ENCODE assay signal across 36 cellular contexts in genomic region chr5:91441082-91441481, GRCh38. TPM values are rescaled to one million over a fixed set of nuclear protein-coding genes. Genes with fewer than 3 reads are reported as not detected.
DNase-seq lines count a peak whose midpoint lies in the region; ATAC-seq, FAIRE-seq and TF ChIP-seq lines count a peak whose summit lies in the region.
"Had no signal": no experiment of that assay in that cellular context is flagged by ENCODE, and none has a peak within 500 bp of the region (broad histone marks: within the 10 kb centered on the region; RNA-seq: fewer than 3 reads in every experiment).

No MANE protein-coding gene starts in this region.

- no peaks in the 10 kb centered on the region for H3K9me3 ChIP-seq in HepG2 (ENCODE audit: low read length)
- no peaks in the 10 kb centered on the region for H3K9me3 ChIP-seq in right lobe of liver
- no peaks in the 10 kb centered on the region for H3K9me3 ChIP-seq in A549
- H3K9me3 ChIP-seq in IMR-90 (ENCODE audit: control insufficient read depth, insufficient read depth, low read length) = no peaks in the 10 kb centered on the region
- no peaks in the 10 kb centered on the region for H3K9me3 ChIP-seq in K562 (replicated peaks; ENCODE audit: control insufficient read depth, insufficient read depth, low read depth, low read length)
- H3K9me3 ChIP-seq: BE2C, BLaER1, Caco-2 had no signal

- H3K9ac ChIP-seq in HepG2 (ENCODE audit: insufficient read depth, low read depth, low read length) = no peak overlapping the region
- H3K9ac ChIP-seq in IMR-90 (ENCODE audit: low read depth, low read length) = no peak overlapping the region
- no peak overlapping the region for H3K9ac ChIP-seq in K562 (ENCODE audit: insufficient read depth in 1 of 2, low read depth in 2 of 2, low read length in 2 of 2)
- H3K9ac ChIP-seq: BLaER1; BLaER1 treated with 17β-estradiol and CSF1 and Interleukin-3, amounts not matched to agents 10 nM and 100 nM had no signal

- no peaks in the 10 kb centered on the region for H3K4me1 Mint-ChIP-seq in stimulated activated effector memory CD8-positive, alpha-beta T cell treated with anti-CD3 and anti-CD28 coated beads, Interleukin-12 subunit alpha, Interleukin-12 subunit beta, amount 100 ng/mL, for 72 hours
- H3K4me1 Mint-ChIP-seq: B cell, CD14-positive monocyte had no signal

- no peak overlapping the region for H3K14ac ChIP-seq in IMR-90 (replicated peaks; ENCODE audit: low read depth, low read length)

- H3K4me2 ChIP-seq in HepG2 (ENCODE audit: low read depth, low read length) (no peak overlapping the region), A549 (no peak overlapping the region), IMR-90 (ENCODE audit: low read depth, low read length) (no peak overlapping the region), K562 (ENCODE audit: insufficient read depth, low read length) (no peak overlapping the region)
- H3K4me2 ChIP-seq: BLaER1; BLaER1 treated with 17β-estradiol and CSF1 and Interleukin-3, amounts not matched to agents 10 nM and 100 nM had no signal

- intact Hi-C loops in HepG2 (cut with micrococcal nuclease; ENCODE audit: unreplicated experiment) (no loop called here), right lobe of liver (cut with DNase I) (no loop called here), IMR-90 (cut with micrococcal nuclease) (no loop called here), K562 (cut with micrococcal nuclease) (no loop called here), left ventricle myocardium superior (cut with micrococcal nuclease) (no loop called here)

- FAIRE-seq in HepG2 (lab: Jason Lieb, UNC) (no peak), A549 (lab: Jason Lieb, UNC) (peak; percentile 51), K562 (lab: Jason Lieb, UNC) (no peak)
- FAIRE-seq: A204.1, D721Med had no signal

- H3K4ac ChIP-seq in IMR-90 (ENCODE audit: low read depth, low read length) = no peak overlapping the region

- H3K36me3 ChIP-seq in HepG2 (replicated peaks in 1 of 2; ENCODE audit: control insufficient read depth in 1 of 2, insufficient read depth in 2 of 2, low read length in 2 of 2) = no peaks in the 10 kb centered on the region
- H3K36me3 ChIP-seq in right lobe of liver = no peaks in the 10 kb centered on the region
- no peaks in the 10 kb centered on the region for H3K36me3 ChIP-seq in IMR-90 (ENCODE audit: control insufficient read depth, insufficient read depth, low read length)
- H3K36me3 ChIP-seq in K562 (ENCODE audit: control insufficient read depth, insufficient read depth, low read length) = no peaks in the 10 kb centered on the region
- H3K36me3 ChIP-seq: BE2C; BLaER1; BLaER1 treated with 17β-estradiol and CSF1 and Interleukin-3, amounts not matched to agents 10 nM and 100 nM had no signal

- H4K91ac ChIP-seq in IMR-90 (ENCODE audit: insufficient read depth, low read depth, low read length) = no peak overlapping the region

- no peak overlapping the region for H2BK5ac ChIP-seq in IMR-90 (ENCODE audit: low read depth, low read length, poor library complexity, severe bottlenecking)

- dilution Hi-C loops in IMR-90 (cut with HindIII; ENCODE audit: low sequenced_read_pairs, unreplicated experiment) = no loop called here

- H4K5ac ChIP-seq in IMR-90 (ENCODE audit: low read depth, low read length) = no peak overlapping the region

- H3K27me3 ChIP-seq in HepG2 (ENCODE audit: control insufficient read depth in 1 of 2, insufficient read depth in 2 of 2, low read length in 2 of 2) (no peaks in the 10 kb centered on the region), right lobe of liver (no peaks in the 10 kb centered on the region), IMR-90 (ENCODE audit: control insufficient read depth, insufficient read depth, low read length) (no peaks in the 10 kb centered on the region), K562 (ENCODE audit: control insufficient read depth in 2 of 2, insufficient read depth in 2 of 2, low read length in 2 of 2) (no peaks in the 10 kb centered on the region)
- H3K27me3 ChIP-seq: BE2C; BLaER1; BLaER1 treated with 17β-estradiol and CSF1 and Interleukin-3, amounts not matched to agents 10 nM and 100 nM had no signal

- H2BK15ac ChIP-seq in IMR-90 (ENCODE audit: low read depth, low read length) = no peak overlapping the region

- H3K79me1 ChIP-seq in IMR-90 (ENCODE audit: low read depth in 1 of 2, low read length in 2 of 2) = no peaks in the 10 kb centered on the region

- no peak overlapping the region for H3K18ac ChIP-seq in IMR-90 (ENCODE audit: low read depth, low read length)

- H3K56ac ChIP-seq in IMR-90 (ENCODE audit: extremely low read depth, insufficient read depth, low read length) = no peak overlapping the region

- no peak overlapping the region for H3K27ac Mint-ChIP-seq in stimulated activated effector memory CD8-positive, alpha-beta T cell treated with anti-CD3 and anti-CD28 coated beads, Interleukin-12 subunit alpha, Interleukin-12 subunit beta, amount 100 ng/mL, for 72 hours
- H3K27ac Mint-ChIP-seq: B cell; CD14-positive monocyte; CD4-positive, alpha-beta memory T cell; CD4-positive, alpha-beta T cell; CD4-positive, CD25-positive, alpha-beta regulatory T cell; CD8-positive, alpha-beta T cell had no signal

- no peak overlapping the region for H2AK9ac ChIP-seq in IMR-90 (replicated peaks; ENCODE audit: low read depth, low read length, poor library complexity)

- H3K27ac ChIP-seq in HepG2 (ENCODE audit: extremely low read length, insufficient read depth, low read length) (no peak overlapping the region), right lobe of liver (no peak overlapping the region), A549 (no peak overlapping the region), IMR-90 (ENCODE audit: insufficient read depth, low read length) (no peak overlapping the region), K562 (ENCODE audit: extremely low read depth, low read depth, low read length) (no peak overlapping the region)
- H3K27ac ChIP-seq: 22Rv1; BLaER1; BLaER1 treated with 17β-estradiol and CSF1 and Interleukin-3, amounts not matched to agents 10 nM and 100 nM; C4-2B had no signal

- TF ChIP-seq EP300 in HepG2 (IDR thresholded peaks at IDR 0.05; ENCODE audit: low read depth in 2 of 2, low read length in 2 of 2) = no peak
- TF ChIP-seq EP300 in HepG2 (CRISPR knock-in tag; IDR thresholded peaks at IDR 0.05; ENCODE audit: borderline replicate concordance) = no peak
- TF ChIP-seq EP300 in A549 (IDR thresholded peaks at IDR 0.05) = no peak
- no peak for TF ChIP-seq EP300 in K562 (IDR thresholded peaks at IDR 0.05; ENCODE audit: low read length)

- TF ChIP-seq RAD21 in HepG2 (CRISPR knock-in tag; IDR thresholded peaks at IDR 0.05) (no peak), A549 (conservative IDR thresholded peaks at IDR 0.05 in 1 of 2, IDR thresholded peaks at IDR 0.05 in 1 of 2) (no peak), IMR-90 (IDR thresholded peaks at IDR 0.05; ENCODE audit: low read length) (no peak), K562 (CRISPR knock-in tag; conservative IDR thresholded peaks at IDR 0.05 in 1 of 2, IDR thresholded peaks at IDR 0.05 in 1 of 2) (no peak)

- H3K4me3 ChIP-seq in HepG2 (replicated peaks in 1 of 3; ENCODE audit: insufficient read depth in 1 of 3, low read depth in 2 of 3, low read length in 3 of 3) (no peak overlapping the region), right lobe of liver (no peak overlapping the region), A549 (no peak overlapping the region), IMR-90 (ENCODE audit: insufficient read depth, low read depth, low read length) (no peak overlapping the region), K562 (no peak overlapping the region)
- H3K4me3 ChIP-seq: BLaER1; BLaER1 treated with 17β-estradiol and CSF1 and Interleukin-3, amounts not matched to agents 10 nM and 100 nM had no signal

- ATAC-seq in HepG2 = no peak
- ATAC-seq in right lobe of liver = no peak
- no peak for ATAC-seq in A549
- ATAC-seq in IMR-90 (ENCODE audit: low read depth) = no peak
- ATAC-seq in K562 = no peak
- no peak for ATAC-seq in stimulated activated effector memory CD8-positive, alpha-beta T cell treated with anti-CD3 and anti-CD28 coated beads, Interleukin-12 subunit alpha, Interleukin-12 subunit beta, amount 100 ng/mL, for 72 hours
- ATAC-seq in left ventricle myocardium superior = no peak
- ATAC-seq: CD8-positive, alpha-beta T cell had no signal

- H3K79me2 ChIP-seq in HepG2 (ENCODE audit: insufficient read depth, low read length) = no peaks in the 10 kb centered on the region
- no peaks in the 10 kb centered on the region for H3K79me2 ChIP-seq in K562 (ENCODE audit: control insufficient read depth, insufficient read depth, low read length)

- TF ChIP-seq CTCF in HepG2 (CRISPR knock-in tag; IDR thresholded peaks at IDR 0.05) = no peak
- no peak for TF ChIP-seq CTCF in right lobe of liver (IDR thresholded peaks at IDR 0.05)
- TF ChIP-seq CTCF in A549 (IDR thresholded peaks at IDR 0.05) = no peak
- TF ChIP-seq CTCF in IMR-90 (conservative IDR thresholded peaks at IDR 0.05; ENCODE audit: low read depth, low read length) = no peak
- no peak for TF ChIP-seq CTCF in K562 (IDR thresholded peaks at IDR 0.05 in 2 of 3, conservative IDR thresholded peaks at IDR 0.05 in 1 of 3; ENCODE audit: insufficient read depth in 2 of 3, low read depth in 1 of 3, low read length in 3 of 3)

- H4K20me1 ChIP-seq in HepG2 (ENCODE audit: insufficient read depth, low read length) = no peaks in the 10 kb centered on the region
- no peaks in the 10 kb centered on the region for H4K20me1 ChIP-seq in IMR-90 (ENCODE audit: insufficient read depth, low read length)
- no peaks in the 10 kb centered on the region for H4K20me1 ChIP-seq in K562 (replicated peaks; ENCODE audit: control insufficient read depth, insufficient read depth, low read length)
- H4K20me1 ChIP-seq: BLaER1; BLaER1 treated with 17β-estradiol and CSF1 and Interleukin-3, amounts not matched to agents 10 nM and 100 nM had no signal

- no peak overlapping the region for H4K8ac ChIP-seq in IMR-90 (ENCODE audit: low read depth in 2 of 2, low read length in 2 of 2)

- H2AFZ ChIP-seq in HepG2 (ENCODE audit: low read length) = no peak overlapping the region
- no peak overlapping the region for H2AFZ ChIP-seq in IMR-90 (replicated peaks; ENCODE audit: low read length, poor library complexity)
- no peak overlapping the region for H2AFZ ChIP-seq in K562 (ENCODE audit: low read depth, low read length)

- no TSS peak for BruUV-seq in HepG2 (replicated peaks; lab: Mats Ljungman, UMichigan)
- BruUV-seq in IMR-90 (replicated peaks; lab: Mats Ljungman, UMichigan) = no TSS peak
- BruUV-seq in K562 (replicated peaks; lab: Mats Ljungman, UMichigan) = no TSS peak

- DNase-seq in HepG2 (ENCODE audit: low spot score) (no peak), right lobe of liver (no peak), A549 (ENCODE audit: low read depth in 1 of 2, low spot score in 1 of 2) (no peak), IMR-90 (no peak), K562 (ENCODE audit: extremely low read depth in 1 of 4, low spot score in 3 of 4) (no peak), left ventricle myocardium superior (no peak)
- DNase-seq in stimulated activated effector memory CD8-positive, alpha-beta T cell treated with anti-CD3 and anti-CD28 coated beads, Interleukin-12 subunit alpha, Interleukin-12 subunit beta, amount 100 ng/mL, for 72 hours (ENCODE audit: low spot score in 2 of 2) = no peak
- DNase-seq in stimulated activated CD4-positive, alpha-beta T cell treated with anti-CD3 and anti-CD28 coated beads, Interleukin-4, amount 100 ng/mL, for 1 hour = no peak
- DNase-seq: 8988T; ACHN; AML-193; BE2C; C1 segment of cervical spinal cord; Caco-2; Calu3; CD4-positive, alpha-beta memory T cell; CD4-positive, alpha-beta T cell; CD4-positive, CD25-positive, alpha-beta regulatory T cell; CD8-positive, alpha-beta memory T cell; CD8-positive, alpha-beta T cell; COR-L47; DMS 273 treated with DMSO at 0.1 percent for 48 hours; DMS153; DMS53; DMS79; DMS79 treated with DMSO at 0.1 percent for 48 hours; DND-41; EL had no signal

- H3K9me1 ChIP-seq in IMR-90 (ENCODE audit: insufficient read depth, low read length) (no peaks in the 10 kb centered on the region), K562 (ENCODE audit: control insufficient read depth, insufficient read depth, low read length) (no peaks in the 10 kb centered on the region)

- POLR2A ChIA-PET in HepG2 (lab: Yijun Ruan, JAX) = no interaction called here
- POLR2A ChIA-PET in A549 (lab: Yijun Ruan, JAX) = no interaction called here
- POLR2A ChIA-PET in IMR-90 (lab: Charles Lee; ENCODE audit: unreplicated experiment) = no interaction called here
- POLR2A ChIA-PET in K562 (lab: Yijun Ruan, JAX) = no interaction called here

- H3K23ac ChIP-seq in IMR-90 (ENCODE audit: low read depth, low read length) = no peak overlapping the region

- TF ChIP-seq POLR2A in HepG2 (IDR thresholded peaks at IDR 0.05; ENCODE audit: insufficient read depth in 1 of 2, low read depth in 2 of 2, low read length in 2 of 2) (no peak), right lobe of liver (IDR thresholded peaks at IDR 0.05) (no peak), A549 (IDR thresholded peaks at IDR 0.05; ENCODE audit: low read length) (no peak), IMR-90 (IDR thresholded peaks at IDR 0.05; ENCODE audit: low read depth, low read length) (no peak), K562 (conservative IDR thresholded peaks at IDR 0.05) (no peak)

- no peak overlapping the region for H2BK120ac ChIP-seq in IMR-90 (ENCODE audit: low read depth, low read length)

- H3K36me3 Mint-ChIP-seq in stimulated activated effector memory CD8-positive, alpha-beta T cell treated with anti-CD3 and anti-CD28 coated beads, Interleukin-12 subunit alpha, Interleukin-12 subunit beta, amount 100 ng/mL, for 72 hours = no peaks in the 10 kb centered on the region
- H3K36me3 Mint-ChIP-seq: CD4-positive, alpha-beta memory T cell; CD8-positive, alpha-beta T cell had no signal

- H3K4me1 ChIP-seq in HepG2 (ENCODE audit: insufficient read depth, low read length) (peaks cover 8% of the 10 kb centered on the region; the same call in 1 of the 2 replicates), right lobe of liver (peaks cover 0 to 6% (median 3%) of the 10 kb centered on the region in 4 donors), A549 (peaks cover 8% of the 10 kb centered on the region; the same call in 1 of the 3 replicates), IMR-90 (ENCODE audit: control insufficient read depth, insufficient read depth, low read length) (no peaks in the 10 kb centered on the region), K562 (replicated peaks in 1 of 2; ENCODE audit: control insufficient read depth in 2 of 2, insufficient read depth in 2 of 2, low read length in 2 of 2) (no peaks in the 10 kb centered on the region)
- H3K4me1 ChIP-seq: BE2C; BLaER1; BLaER1 treated with 17β-estradiol and CSF1 and Interleukin-3, amounts not matched to agents 10 nM and 100 nM; Caco-2 had no signal

- H3K9me3 Mint-ChIP-seq in stimulated activated effector memory CD8-positive, alpha-beta T cell treated with anti-CD3 and anti-CD28 coated beads, Interleukin-12 subunit alpha, Interleukin-12 subunit beta, amount 100 ng/mL, for 72 hours = no peaks in the 10 kb centered on the region
- H3K9me3 Mint-ChIP-seq: CD4-positive, alpha-beta memory T cell; CD4-positive, alpha-beta T cell; CD8-positive, alpha-beta memory T cell; CD8-positive, alpha-beta T cell had no signal

- CTCF ChIA-PET in HepG2 (lab: Yijun Ruan, JAX; ENCODE audit: low intra/inter-chr PET ratio, low total read pairs) (no interaction called here), A549 (lab: Yijun Ruan, JAX) (interaction anchor here (1.5 kb wide), 1 partner anchor 10 kb away, joined by 3 read pairs; no protein-coding TSS in a partner anchor), IMR-90 (lab: Yijun Ruan, JAX) (no interaction called here), K562 (lab: Yijun Ruan, JAX; ENCODE audit: low intra/inter-chr PET ratio) (no interaction called here)

- no peak overlapping the region for H3K4me3 Mint-ChIP-seq in stimulated activated effector memory CD8-positive, alpha-beta T cell treated with anti-CD3 and anti-CD28 coated beads, Interleukin-12 subunit alpha, Interleukin-12 subunit beta, amount 100 ng/mL, for 72 hours
- H3K4me3 Mint-ChIP-seq: B cell; CD14-positive monocyte; CD4-positive, alpha-beta memory T cell; CD4-positive, alpha-beta T cell; CD4-positive, CD25-positive, alpha-beta regulatory T cell; CD8-positive, alpha-beta memory T cell; CD8-positive, alpha-beta T cell had no signal

- H2BK20ac ChIP-seq in IMR-90 (ENCODE audit: low read depth, low read length) = no peak overlapping the region

- in situ Hi-C loops in HepG2 (cut with HindIII; ENCODE audit: extremely low pct_ligation_motif_present, low pct_unique_long_range_greater_than_20kb) (no loop called here), IMR-90 (cut with MboI; ENCODE audit: low sequenced_read_pairs) (no loop called here), K562 (cut with MboI) (no loop called here)

- 39% methylated on average over 1 of the region's 1 CpG for WGBS in HepG2 (ENCODE audit: low lambda C conversion rate)
- WGBS in right lobe of liver (ENCODE audit: insufficient coverage, low coverage, low lambda C conversion rate, missing lambda C conversion rate) = 100% methylated on average over 1 of the region's 1 CpG
- 84% methylated on average over 1 of the region's 1 CpG for WGBS in A549 (ENCODE audit: missing lambda C conversion rate)
- no CpG with 5 or more reads among the region's 1 CpG for WGBS in IMR-90 (ENCODE audit: extremely low coverage in 2 of 2, insufficient read length in 1 of 2), 2 experiments
- 0% methylated on average over 1 of the region's 1 CpG for WGBS in K562 (ENCODE audit: insufficient coverage, low coverage, missing lambda C conversion rate)

- H2AK5ac ChIP-seq in IMR-90 (ENCODE audit: low read depth, low read length) = no peak overlapping the region

RNA-seq across cellular contexts. Expression of gene ARRDC3, which starts 58.0 kb away (rescaled TPM):
- total RNA-seq in HepG2 (2016; rRNA removed; fragmentation: Illumina TruSeq; extraction: Trizol) (12.2 and 24.4 TPM in 2 replicates), right lobe of liver (10 to 100 TPM; 14.3 to 96.9 (median 46.0) TPM), IMR-90 (2012; rRNA removed) (82.2 and 86.7 TPM in 2 replicates), K562 (2014; rRNA removed) (45.2 and 46.2 TPM in 2 replicates), K562 (2014; rRNA removed; fragmentation: Illumina TruSeq; extraction: Trizol) (54.4 and 58.1 TPM in 2 replicates), K562 (2015; rRNA removed; fragmentation: Illumina TruSeq; extraction: Trizol) (36.0 and 39.4 TPM in 2 replicates), K562 (2021) (42.1 and 49.1 TPM in 2 replicates), left ventricle myocardium superior (16.5 TPM)
- 7.8 TPM in 2 replicates for total RNA-seq in HepG2 (2016; cell fraction: cytosol; rRNA removed; fragmentation: Illumina TruSeq; extraction: Trizol; ENCODE audit: low read depth)
- total RNA-seq in HepG2 (2016; cell fraction: insoluble cytoplasmic fraction; rRNA removed; fragmentation: Illumina TruSeq; extraction: Trizol) = 13.5 and 19.6 TPM in 2 replicates
- 11.0 and 11.3 TPM in 2 replicates for total RNA-seq in HepG2 (2016; cell fraction: membrane; rRNA removed; fragmentation: Illumina TruSeq; extraction: Trizol)
- total RNA-seq in HepG2 (2016; cell fraction: nucleus; rRNA removed; fragmentation: Illumina TruSeq; extraction: Trizol) = 46.8 and 50.0 TPM in 2 replicates
- polyA plus RNA-seq in HepG2 (2011; rRNA removed) (3.4 and 5.9 TPM in 2 replicates), A549 (2011; rRNA removed) (32.4 and 36.3 TPM in 2 replicates), A549 (2017; fragmentation: RNase III; extraction: RNeasy Plus Mini Kit Qiagen cat#74134 plus additional on column Dnase treatment) (8.0 to 9.9 TPM (median 9.6 TPM) in 3 replicates), IMR-90 (2012; rRNA removed) (4.8 and 19.3 TPM in 2 replicates), K562 (2011; rRNA removed) (40.4 and 41.0 TPM in 2 replicates), K562 (2014; fragmentation: Illumina TruSeq; extraction: Trizol) (19.3 and 25.5 TPM in 2 replicates), K562 (2014; fragmentation: Nextera tagmentation; extraction: Ambion mirVana) (10 to 100 TPM; 23.8 to 30.2 TPM), K562 (2014; rRNA removed) (15.3 and 15.9 TPM in 2 replicates)
- 1.0 and 3.5 TPM in 2 replicates for polyA plus RNA-seq in HepG2 (2011; cell fraction: cytosol; rRNA removed)
- polyA plus RNA-seq in HepG2 (2011; cell fraction: nucleus; rRNA removed) = 4.1 and 6.4 TPM in 2 replicates
- polyA plus RNA-seq in HepG2 (2012) = 10.9 and 12.8 TPM in 2 replicates
- 0.52 and 0.62 TPM in 2 replicates for polyA plus RNA-seq in HepG2 (2016; cell fraction: cytosol; fragmentation: Illumina TruSeq; extraction: Trizol; ENCODE audit: low read depth)
- 7.6 and 8.4 TPM in 2 replicates for polyA plus RNA-seq in HepG2 (2016; cell fraction: insoluble cytoplasmic fraction; fragmentation: Illumina TruSeq; extraction: Trizol; ENCODE audit: low read depth)
- polyA plus RNA-seq in HepG2 (2016; cell fraction: membrane; fragmentation: Illumina TruSeq; extraction: Trizol; ENCODE audit: low read depth) = 2.1 and 2.7 TPM in 2 replicates
- polyA plus RNA-seq in HepG2 (2016; cell fraction: nucleus; fragmentation: Illumina TruSeq; extraction: Trizol; ENCODE audit: insufficient read depth, low read depth) = 35.7 and 39.1 TPM in 2 replicates
- 10.6 and 28.7 TPM in 2 replicates for polyA minus RNA-seq in HepG2 (2011; rRNA and poly(A)+ RNA removed; ENCODE audit: low replicate concordance)
- 9.8 and 22.2 TPM in 2 replicates for polyA minus RNA-seq in HepG2 (2011; cell fraction: cytosol; rRNA and poly(A)+ RNA removed)
- 15.3 and 23.9 TPM in 2 replicates for polyA minus RNA-seq in HepG2 (2011; cell fraction: nucleus; rRNA and poly(A)+ RNA removed)
- 6.1 and 7.0 TPM in 2 replicates for polyA plus RNA-seq in A549 (2012; cell fraction: cytosol; rRNA removed)
- 6.6 and 9.2 TPM in 2 replicates for polyA plus RNA-seq in A549 (2012; cell fraction: nucleus; rRNA removed)
- polyA minus RNA-seq in A549 (2011; rRNA and poly(A)+ RNA removed) = 82.3 and 82.9 TPM in 2 replicates
- polyA plus RNA-seq in IMR-90 (2012; cell fraction: cytosol; rRNA removed) = 1.5 and 2.1 TPM in 2 replicates
- 2.7 and 46.8 TPM in 2 replicates for polyA plus RNA-seq in IMR-90 (2012; cell fraction: nucleus; rRNA removed; ENCODE audit: low replicate concordance)
- 71.8 and 190 TPM in 2 replicates for total RNA-seq in K562 (2011; cell fraction: chromatin; rRNA removed; ENCODE audit: low replicate concordance)
- 40.0 and 50.7 TPM in 2 replicates for total RNA-seq in K562 (2011; cell fraction: nucleolus; rRNA removed)
- total RNA-seq in K562 (2011; cell fraction: nucleoplasm; rRNA removed) = 79.3 and 101 TPM in 2 replicates
- 6.3 and 18.7 TPM in 2 replicates for polyA plus RNA-seq in K562 (2011; cell fraction: cytosol; rRNA removed)
- 49.0 and 78.9 TPM in 2 replicates for polyA plus RNA-seq in K562 (2011; cell fraction: nucleus; rRNA removed)
- 27.7 and 35.0 TPM in 2 replicates for polyA plus RNA-seq in K562 (2012)
- 193 and 245 TPM in 2 replicates for polyA minus RNA-seq in K562 (2011; rRNA and poly(A)+ RNA removed)
- polyA minus RNA-seq in K562 (2011; cell fraction: cytosol; rRNA and poly(A)+ RNA removed) = 88.1 and 97.8 TPM in 2 replicates
- 124 and 274 TPM in 2 replicates for polyA minus RNA-seq in K562 (2011; cell fraction: nucleus; rRNA and poly(A)+ RNA removed)

Comparison
In these comparisons a context has a peak if more than half of its experiments do, and no peak if none do; other contexts are left out.
1. Of the 241 proteins assayed by ChIP-seq in both HepG2 and K562: peak only in HepG2: MAFF and MAFK; only in K562: none; in both: none; in neither: 239.